In the genomic region with DNA sequence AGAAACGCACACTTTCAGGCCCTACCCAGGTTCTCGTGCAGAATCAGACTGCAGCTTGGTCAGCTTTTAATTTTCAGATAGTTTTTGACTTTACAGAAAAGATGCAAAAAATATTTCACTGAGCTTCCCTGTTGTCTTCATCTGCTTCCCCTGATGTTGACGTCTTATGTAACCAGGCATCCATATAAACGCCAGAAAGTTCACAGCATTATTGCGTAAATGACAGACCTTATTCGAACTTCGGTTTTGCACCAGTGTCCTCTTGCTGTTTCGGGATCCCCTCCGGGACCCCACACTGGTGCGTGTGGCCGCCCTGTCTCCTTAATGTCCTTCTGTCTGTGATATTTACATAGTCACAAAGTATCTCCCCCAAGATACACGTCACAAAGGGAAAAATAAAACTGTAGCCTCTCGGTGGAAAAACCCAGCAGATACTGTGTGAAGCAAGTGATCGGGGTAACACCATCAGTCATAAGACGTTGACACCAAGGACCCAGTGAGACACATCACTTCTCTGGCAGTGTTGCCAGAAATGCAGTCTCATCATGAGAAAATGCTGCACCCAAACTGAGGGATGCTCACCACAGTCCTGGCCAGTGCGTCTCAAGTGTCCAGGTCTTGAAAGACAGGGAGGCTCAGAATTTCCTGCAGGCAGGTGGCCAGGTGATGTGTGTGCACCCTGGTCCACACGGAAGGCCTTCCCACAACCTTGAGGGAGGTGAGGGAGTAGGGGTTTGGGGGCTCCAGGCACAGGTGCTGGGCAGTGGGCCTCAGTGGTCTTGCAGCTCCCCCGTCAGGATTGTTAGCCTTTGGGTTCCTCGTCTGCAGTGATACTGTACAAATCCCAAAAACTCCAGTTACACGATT, we compare ENCODE assay signal across 10 cellular contexts. TPM values are rescaled to one million over a fixed set of nuclear protein-coding genes. Genes with fewer than 3 reads are reported as not detected.
DNase-seq lines count a peak whose midpoint lies in the region; ATAC-seq and TF ChIP-seq lines count a peak whose summit lies in the region.
"Had no signal": no experiment of that assay in that cellular context is flagged by ENCODE, and none has a peak within 500 bp of the region (broad histone marks: within the 10 kb centered on the region; RNA-seq: fewer than 3 reads in every experiment).

No MANE protein-coding gene starts in this region.

- H3K79me1 ChIP-seq in mesendoderm (ENCODE audit: low read length): peaks cover 45% of the 10 kb centered on the region

- no peak overlapping the region for H3K18ac ChIP-seq in mesendoderm (ENCODE audit: low read length)

- H3K4me1 Mint-ChIP-seq in activated CD4-positive, alpha-beta T cell treated with anti-CD3 and anti-CD28 coated beads, Interleukin-2, amount 10 ng/mL, durations not matched to agents 24 days and 14 days: peaks cover 73% of the 10 kb centered on the region
- peaks cover 84% of the 10 kb centered on the region for H3K4me1 Mint-ChIP-seq in activated CD8-positive, alpha-beta T cell treated with anti-CD3 and anti-CD28 coated beads, Interleukin-2, amount 10 ng/mL, durations not matched to agents 7 days and 5 days (ENCODE audit: low read depth)
- peaks cover 91% of the 10 kb centered on the region for H3K4me1 Mint-ChIP-seq in stimulated activated naive CD8-positive, alpha-beta T cell treated with anti-CD3 and anti-CD28 coated beads, Interleukin-15, amount 100 ng/mL, for 72 hours

- no peaks in the 10 kb centered on the region for H3K9me3 Mint-ChIP-seq in activated CD4-positive, alpha-beta T cell treated with anti-CD3 and anti-CD28 coated beads, Interleukin-2, amount 10 ng/mL, durations not matched to agents 24 days and 14 days
- H3K9me3 Mint-ChIP-seq in activated CD8-positive, alpha-beta T cell treated with anti-CD3 and anti-CD28 coated beads, Interleukin-2, amount 10 ng/mL, durations not matched to agents 7 days and 5 days (ENCODE audit: insufficient read depth): no peaks in the 10 kb centered on the region
- no peaks in the 10 kb centered on the region for H3K9me3 Mint-ChIP-seq in stimulated activated naive CD8-positive, alpha-beta T cell treated with anti-CD3 and anti-CD28 coated beads, Interleukin-15, amount 100 ng/mL, for 72 hours

- no peak overlapping the region for H3K4ac ChIP-seq in mesendoderm (ENCODE audit: low read depth, low read length)

- peaks cover 86% of the 10 kb centered on the region for H3K79me2 ChIP-seq in mesendoderm (ENCODE audit: control insufficient read depth, insufficient read depth, low read length)

- H2AK5ac ChIP-seq in mesendoderm (ENCODE audit: low read length): no peak overlapping the region

- H3K9ac ChIP-seq in mesendoderm (ENCODE audit: low read length): no peak overlapping the region

- no peak for ATAC-seq in activated CD8-positive, alpha-beta T cell treated with anti-CD3 and anti-CD28 coated beads, Interleukin-2, amount 10 ng/mL, durations not matched to agents 7 days and 5 days
- no peak for ATAC-seq in stimulated activated naive CD8-positive, alpha-beta T cell treated with anti-CD3 and anti-CD28 coated beads, Interleukin-15, amount 100 ng/mL, for 72 hours
- ATAC-seq in HG03280 (IDR thresholded peaks at IDR 0.05; ENCODE audit: unreplicated experiment): no peak

- H3K27me3 ChIP-seq in left ventricle myocardium inferior (ENCODE audit: low read depth) (no peaks in the 10 kb centered on the region), mesendoderm (ENCODE audit: insufficient read depth, low read length, poor library complexity) (no peaks in the 10 kb centered on the region)

- H3K4me3 ChIP-seq in left ventricle myocardium inferior (peak overlapping the region; percentile 21), mesendoderm (ENCODE audit: low read length) (no peak overlapping the region)

- H4K5ac ChIP-seq in mesendoderm (ENCODE audit: low read length): no peak overlapping the region

- H3K23ac ChIP-seq in mesendoderm (ENCODE audit: low read length): no peak overlapping the region

- no peak overlapping the region for H3K56ac ChIP-seq in mesendoderm (ENCODE audit: low read length)

- H3K36me3 ChIP-seq in left ventricle myocardium inferior (peaks cover 3% of the 10 kb centered on the region), mesendoderm (ENCODE audit: control insufficient read depth, insufficient read depth, low read length) (peaks cover 2% of the 10 kb centered on the region)

- WGBS in mesendoderm (ENCODE audit: extremely low coverage, insufficient coverage, low lambda C conversion rate): no CpG with 5 or more reads among the region's 20 CpGs

- CTCF ChIA-PET in activated CD8-positive, alpha-beta T cell treated with anti-CD3 and anti-CD28 coated beads, Interleukin-2, amount 10 ng/mL, durations not matched to agents 7 days and 5 days (lab: Charles Lee): interaction anchor here (0.8 to 2.3 kb wide), 4 partner anchors 11 to 616 kb away, joined by 3 to 7 read pairs (median 4); no protein-coding TSS in a partner anchor

- H3K27me3 Mint-ChIP-seq in activated CD4-positive, alpha-beta T cell treated with anti-CD3 and anti-CD28 coated beads, Interleukin-2, amount 10 ng/mL, durations not matched to agents 24 days and 14 days: no peaks in the 10 kb centered on the region
- H3K27me3 Mint-ChIP-seq in activated CD8-positive, alpha-beta T cell treated with anti-CD3 and anti-CD28 coated beads, Interleukin-2, amount 10 ng/mL, durations not matched to agents 7 days and 5 days (ENCODE audit: low read depth): no peaks in the 10 kb centered on the region
- no peaks in the 10 kb centered on the region for H3K27me3 Mint-ChIP-seq in stimulated activated naive CD8-positive, alpha-beta T cell treated with anti-CD3 and anti-CD28 coated beads, Interleukin-15, amount 100 ng/mL, for 72 hours

- peak; percentile 68 for DNase-seq in activated CD4-positive, alpha-beta T cell treated with anti-CD3 and anti-CD28 coated beads, Interleukin-2, amount 10 ng/mL, durations not matched to agents 24 days and 14 days
- no peak for DNase-seq in activated CD4-positive, alpha-beta T cell treated with anti-CD3 and anti-CD28 coated beads, Interleukin-2, amount 50 U/mL, for 4 hours
- DNase-seq in activated CD8-positive, alpha-beta T cell treated with anti-CD3 and anti-CD28 coated beads, Interleukin-2, amount 10 ng/mL, durations not matched to agents 7 days and 5 days: no peak
- no peak for DNase-seq in left ventricle myocardium inferior
- DNase-seq in stimulated activated naive CD8-positive, alpha-beta T cell treated with anti-CD3 and anti-CD28 coated beads, Interleukin-15, amount 100 ng/mL, for 72 hours: no peak
- no peak for DNase-seq in mesendoderm
- DNase-seq in Kasumi-1 (lab: John Stamatoyannopoulos, UW): no peak
- DNase-seq: NCI-H774 had no signal

- no peaks in the 10 kb centered on the region for H3K9me3 ChIP-seq in left ventricle myocardium inferior (replicated peaks)

- POLR2A ChIA-PET in activated CD8-positive, alpha-beta T cell treated with anti-CD3 and anti-CD28 coated beads, Interleukin-2, amount 10 ng/mL, durations not matched to agents 7 days and 5 days (lab: Charles Lee): interaction anchor here (0.7 to 1.7 kb wide), 2 partner anchors 176 to 242 kb away, joined by 3 to 6 read pairs; no protein-coding TSS in a partner anchor

- no peak overlapping the region for H2BK120ac ChIP-seq in mesendoderm (ENCODE audit: low read depth, low read length)

- H3K4me2 ChIP-seq in mesendoderm (ENCODE audit: low read length): no peak overlapping the region

- H3K4me1 ChIP-seq in left ventricle myocardium inferior (peaks cover 68% of the 10 kb centered on the region), mesendoderm (ENCODE audit: control insufficient read depth, low read depth, low read length) (no peaks in the 10 kb centered on the region)

- intact Hi-C loops in activated CD4-positive, alpha-beta T cell treated with anti-CD3 and anti-CD28 coated beads, Interleukin-2, amount 10 ng/mL, durations not matched to agents 24 days and 14 days (cut with micrococcal nuclease): loop anchor here (2.0 to 10.0 kb wide), 4 partner anchors 23 to 607 kb away; no protein-coding TSS in a partner anchor
- intact Hi-C loops in left ventricle myocardium inferior (cut with micrococcal nuclease): no loop called here

- H3K4me3 Mint-ChIP-seq in activated CD4-positive, alpha-beta T cell treated with anti-CD3 and anti-CD28 coated beads, Interleukin-2, amount 10 ng/mL, durations not matched to agents 24 days and 14 days: peak overlapping the region; percentile 93
- H3K4me3 Mint-ChIP-seq in activated CD8-positive, alpha-beta T cell treated with anti-CD3 and anti-CD28 coated beads, Interleukin-2, amount 10 ng/mL, durations not matched to agents 7 days and 5 days: peak overlapping the region; percentile 78
- peak overlapping the region; percentile 94 to 97 for H3K4me3 Mint-ChIP-seq in stimulated activated naive CD8-positive, alpha-beta T cell treated with anti-CD3 and anti-CD28 coated beads, Interleukin-15, amount 100 ng/mL, for 72 hours

- peak overlapping the region; percentile 99 for H3K27ac Mint-ChIP-seq in activated CD4-positive, alpha-beta T cell treated with anti-CD3 and anti-CD28 coated beads, Interleukin-2, amount 10 ng/mL, durations not matched to agents 24 days and 14 days
- peak overlapping the region; percentile 96 for H3K27ac Mint-ChIP-seq in activated CD8-positive, alpha-beta T cell treated with anti-CD3 and anti-CD28 coated beads, Interleukin-2, amount 10 ng/mL, durations not matched to agents 7 days and 5 days
- peak overlapping the region; percentile 97 to 99 for H3K27ac Mint-ChIP-seq in stimulated activated naive CD8-positive, alpha-beta T cell treated with anti-CD3 and anti-CD28 coated beads, Interleukin-15, amount 100 ng/mL, for 72 hours

- H3K27ac ChIP-seq in left ventricle myocardium inferior (replicated peaks): peak overlapping the region; percentile 58
- H3K27ac ChIP-seq in mesendoderm (ENCODE audit: low read depth, low read length): no peak overlapping the region

- H3K36me3 Mint-ChIP-seq in activated CD4-positive, alpha-beta T cell treated with anti-CD3 and anti-CD28 coated beads, Interleukin-2, amount 10 ng/mL, durations not matched to agents 24 days and 14 days (ENCODE audit: low read depth): peaks cover 35% of the 10 kb centered on the region
- H3K36me3 Mint-ChIP-seq in activated CD8-positive, alpha-beta T cell treated with anti-CD3 and anti-CD28 coated beads, Interleukin-2, amount 10 ng/mL, durations not matched to agents 7 days and 5 days (ENCODE audit: low read depth): peaks cover 55% of the 10 kb centered on the region

- no peak overlapping the region for H2BK15ac ChIP-seq in mesendoderm (replicated peaks; ENCODE audit: low read depth)

- TF ChIP-seq CTCF in left ventricle myocardium inferior (IDR thresholded peaks at IDR 0.05; ENCODE audit: borderline replicate concordance): no peak

- no peak overlapping the region for H2BK5ac ChIP-seq in mesendoderm (ENCODE audit: low read length)

- no peak overlapping the region for H4K8ac ChIP-seq in mesendoderm (ENCODE audit: low read depth, low read length)

RNA-seq across cellular contexts. Expression of a gene that starts 4.3 kb away (rescaled TPM):
- total RNA-seq in activated CD4-positive, alpha-beta T cell treated with anti-CD3 and anti-CD28 coated beads, Interleukin-2, amount 10 ng/mL, durations not matched to agents 24 days and 14 days: 36.8 and 44.9 TPM in 2 replicates
- total RNA-seq in activated CD8-positive, alpha-beta T cell treated with anti-CD3 and anti-CD28 coated beads, Interleukin-2, amount 10 ng/mL, durations not matched to agents 7 days and 5 days: 10 to 100 TPM; 34.1 to 39.8 TPM
- 12.6 TPM for total RNA-seq in left ventricle myocardium inferior
- polyA plus RNA-seq in mesendoderm (2013, experiment 1 of 2): 24.9 TPM
- polyA plus RNA-seq in mesendoderm (2013, experiment 2 of 2): 22.2 TPM

RNA-seq across cellular contexts. Expression of a gene that starts 19.2 kb away (rescaled TPM):
- total RNA-seq in activated CD4-positive, alpha-beta T cell treated with anti-CD3 and anti-CD28 coated beads, Interleukin-2, amount 10 ng/mL, durations not matched to agents 24 days and 14 days: not detected in 2 replicates
- total RNA-seq in activated CD8-positive, alpha-beta T cell treated with anti-CD3 and anti-CD28 coated beads, Interleukin-2, amount 10 ng/mL, durations not matched to agents 7 days and 5 days: not detected
- total RNA-seq in left ventricle myocardium inferior: not detected
- polyA plus RNA-seq in mesendoderm (2013, experiment 1 of 2): 0.06 TPM
- not detected for polyA plus RNA-seq in mesendoderm (2013, experiment 2 of 2)
- total RNA-seq: activated CD8-positive, alpha-beta memory T cell treated with anti-CD3 and anti-CD28 coated beads for 36 hours had no signal
